Comparison of ENCODE assay signal across 7 cellular contexts in genomic region chr6:65903992-65904391, GRCh38.
"Had no signal": no experiment of that assay in that cellular context is flagged by ENCODE, and none has a peak within 500 bp of the region (broad histone marks: within the 10 kb centered on the region; RNA-seq: fewer than 3 reads in every experiment).

No MANE protein-coding gene starts in this region.

- H3K4me3 ChIP-seq: K562 had no signal

- ATAC-seq: K562 had no signal

- DNase-seq: IMR-90, KBM-7, KG1 had no signal

- H3K9ac ChIP-seq: KMS-11 had no signal

- H3K4me2 ChIP-seq: KMS-11 had no signal

- FAIRE-seq: HTR-8/SVneo, K562 had no signal

- H3K27ac ChIP-seq: HL-60, KMS-11 had no signal
